9 cellular contexts compared by ENCODE assay signal in genomic region chr7:100588438-100588837, GRCh38. TPM values are rescaled to one million over a fixed set of nuclear protein-coding genes. Genes with fewer than 3 reads are reported as not detected.
DNase-seq lines count a peak whose midpoint lies in the region; ATAC-seq and TF ChIP-seq lines count a peak whose summit lies in the region.
"Had no signal": no experiment of that assay in that cellular context is flagged by ENCODE, and none has a peak within 500 bp of the region (broad histone marks: within the 10 kb centered on the region; RNA-seq: fewer than 3 reads in every experiment).

No MANE protein-coding gene starts in this region.

- no peak for ATAC-seq in HG03095 (IDR thresholded peaks at IDR 0.05; ENCODE audit: unreplicated experiment)

- DNase-seq in AG20443 (ENCODE audit: low spot score) (peak; percentile 26), SW480 (ENCODE audit: low spot score) (peak; percentile 69), foreskin melanocyte (peak; percentile 21), NCI-H345 treated with DMSO at 0.1 percent for 48 hours (lab: John Stamatoyannopoulos, UW; ENCODE audit: unreplicated experiment) (no peak), H4 (ENCODE audit: low spot score) (no peak)
- DNase-seq in stimulated activated CD4-positive, alpha-beta T cell treated with anti-CD3 and anti-CD28 coated beads, Interleukin-4, amount 100 ng/mL, for 4 hours = no peak

- TF ChIP-seq CTCF in GM12874 (IDR thresholded peaks at IDR 0.05; ENCODE audit: insufficient read depth, low read depth, low read length) = peak; percentile 27; the same call in 1 of the 2 replicates

RNA-seq across cellular contexts. Expression of gene FBXO24, which starts 2.3 kb away (rescaled TPM):
- total RNA-seq in H4 (2014; rRNA removed; shearing (Covaris generic)) = 0.15 TPM in 1 of 2 replicates, not detected in the other
- total RNA-seq: SJCRH30 had no signal

RNA-seq across cellular contexts. Expression of gene LRCH4, which starts 2.5 kb away (rescaled TPM):
- total RNA-seq in H4 (2014; rRNA removed; shearing (Covaris generic)) = 3.4 TPM in 2 replicates

RNA-seq across cellular contexts. Expression of gene PCOLCE, which starts 13.7 kb away (rescaled TPM):
- 123 and 180 TPM in 2 replicates for total RNA-seq in H4 (2014; rRNA removed; shearing (Covaris generic))

RNA-seq across cellular contexts. Expression of gene SAP25, which starts 14.7 kb away (rescaled TPM):
- not detected in 2 replicates for total RNA-seq in H4 (2014; rRNA removed; shearing (Covaris generic))

RNA-seq across cellular contexts. Expression of gene MOSPD3, which starts 23.9 kb away (rescaled TPM):
- 10.1 and 18.5 TPM in 2 replicates for total RNA-seq in H4 (2014; rRNA removed; shearing (Covaris generic))

Comparison
In these comparisons a context has a peak if more than half of its experiments do, and no peak if none do; other contexts are left out.
1. DNase-seq: peak in AG20443 (single experiment), SW480 (single experiment) and foreskin melanocyte (single experiment); none in stimulated activated CD4-positive, alpha-beta T cell treated with anti-CD3 and anti-CD28 coated beads, Interleukin-4, amount 100 ng/mL, for 4 hours (0 of 2), NCI-H345 treated with DMSO at 0.1 percent for 48 hours (single experiment) and H4 (single experiment).